ENCODE assay signal across 9 cellular contexts in the genomic region with DNA sequence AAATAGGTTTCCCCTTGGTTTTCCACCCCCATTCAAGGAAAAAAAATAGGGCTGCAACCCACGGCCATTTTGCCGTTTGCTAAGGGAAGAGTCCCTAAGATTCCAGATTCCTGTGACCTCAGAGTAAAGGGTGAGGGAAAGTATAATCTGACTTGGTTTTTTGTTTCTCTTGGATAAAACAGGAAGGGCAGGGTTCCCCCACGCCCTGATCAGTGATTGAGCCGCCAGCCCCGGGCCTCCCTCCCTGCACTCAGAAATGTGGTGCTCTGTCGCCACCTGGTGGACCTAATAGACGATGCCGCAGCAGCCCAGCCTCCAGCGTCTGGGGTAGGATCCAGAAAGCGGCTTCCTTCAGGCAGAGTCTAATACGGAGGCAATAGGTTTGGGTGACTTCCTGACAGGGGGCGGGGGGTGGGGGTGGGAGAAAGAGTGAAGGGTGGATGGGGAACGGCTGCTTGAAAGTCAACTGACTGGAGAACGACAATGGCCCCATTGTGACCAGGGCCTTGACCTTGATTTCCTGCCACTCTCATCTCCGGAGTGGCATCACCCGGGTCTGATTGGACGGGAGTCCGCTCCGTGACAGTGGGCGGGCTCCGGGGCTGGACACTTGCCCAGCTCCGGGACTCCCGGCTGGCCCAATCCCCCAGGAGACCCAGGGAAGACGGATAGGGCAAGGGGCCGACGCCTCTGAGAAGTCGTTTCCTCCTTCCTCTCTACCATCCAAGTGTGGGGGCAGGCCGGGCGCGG. TPM values are rescaled to one million over a fixed set of nuclear protein-coding genes. Genes with fewer than 3 reads are reported as not detected.
DNase-seq lines count a peak whose midpoint lies in the region; ATAC-seq and TF ChIP-seq lines count a peak whose summit lies in the region.
"Had no signal": no experiment of that assay in that cellular context is flagged by ENCODE, and none has a peak within 500 bp of the region (broad histone marks: within the 10 kb centered on the region; RNA-seq: fewer than 3 reads in every experiment).

No MANE protein-coding gene starts in this region.

- peaks cover 0 to 10% (median 6%) of the 10 kb centered on the region in 4 donors for H3K4me1 Mint-ChIP-seq in CD4-positive, CD25-positive, alpha-beta regulatory T cell
- peaks cover 11% of the 10 kb centered on the region for H3K4me1 Mint-ChIP-seq in endodermal cell

- ATAC-seq in CD4-positive, CD25-positive, alpha-beta regulatory T cell (ENCODE audit: low read depth in 2 of 2), result peak; percentile 98 to 99
- ATAC-seq in GM19463 (IDR thresholded peaks at IDR 0.05; ENCODE audit: unreplicated experiment), result peak; percentile 97
- peak; percentile 76 for ATAC-seq in HG03575 (IDR thresholded peaks at IDR 0.05; ENCODE audit: extremely low read depth, insufficient number of reproducible peaks, low FRiP score, unreplicated experiment)

- no peaks in the 10 kb centered on the region for H3K27me3 ChIP-seq in CD4-positive, CD25-positive, alpha-beta regulatory T cell (ENCODE audit: control insufficient read depth, insufficient read depth, low read length)
- H3K27me3 ChIP-seq in endodermal cell (ENCODE audit: control insufficient read depth, insufficient read depth, low read length, poor library complexity, severe bottlenecking), result no peaks in the 10 kb centered on the region

- peak; percentile 76 to 85 (median 82) for DNase-seq in CD4-positive, CD25-positive, alpha-beta regulatory T cell
- DNase-seq in NOMO-1 (lab: John Stamatoyannopoulos, UW; ENCODE audit: unreplicated experiment in 2 of 2), result peak; percentile 73 to 75
- peak; percentile 62 to 87 (median 82) for DNase-seq in activated CD8-positive, alpha-beta memory T cell treated with anti-CD3 and anti-CD28 coated beads for 48 hours (ENCODE audit: low read depth in 2 of 3, low spot score in 2 of 3)
- peak; percentile 97 for DNase-seq in endodermal cell
- DNase-seq in midbrain (lab: John Stamatoyannopoulos, UW), result peak; percentile 92
- peak; percentile 67 to 75 for DNase-seq in stimulated activated CD8-positive, alpha-beta memory T cell treated with anti-CD3 and anti-CD28 coated beads, Interleukin-15, amount 100 ng/mL, for 48 hours (ENCODE audit: low read depth in 2 of 2)

- H3K4me3 ChIP-seq in CD4-positive, CD25-positive, alpha-beta regulatory T cell (ENCODE audit: low read depth, low read length), result peak overlapping the region; percentile 30
- H3K4me3 ChIP-seq in endodermal cell (ENCODE audit: low read length), result no peak overlapping the region

- H3K9me3 ChIP-seq in CD4-positive, CD25-positive, alpha-beta regulatory T cell (ENCODE audit: control insufficient read depth in 2 of 2, low read length in 2 of 2), result no peaks in the 10 kb centered on the region
- H3K9me3 ChIP-seq in endodermal cell (ENCODE audit: control insufficient read depth, low read length), result no peaks in the 10 kb centered on the region

- H3K27ac Mint-ChIP-seq in CD4-positive, CD25-positive, alpha-beta regulatory T cell, result peak overlapping the region in 2 of 3 donors; percentile 47 to 81
- H3K27ac Mint-ChIP-seq in endodermal cell, result no peak overlapping the region

- H3K9me3 Mint-ChIP-seq in CD4-positive, CD25-positive, alpha-beta regulatory T cell, result no peaks in the 10 kb centered on the region
- no peaks in the 10 kb centered on the region for H3K9me3 Mint-ChIP-seq in endodermal cell

- no peaks in the 10 kb centered on the region for H3K27me3 Mint-ChIP-seq in CD4-positive, CD25-positive, alpha-beta regulatory T cell
- peaks cover 10% of the 10 kb centered on the region for H3K27me3 Mint-ChIP-seq in endodermal cell (ENCODE audit: insufficient read depth)

- no peaks in the 10 kb centered on the region for H3K36me3 ChIP-seq in CD4-positive, CD25-positive, alpha-beta regulatory T cell (ENCODE audit: control insufficient read depth, insufficient read depth, low read length)
- H3K36me3 ChIP-seq in endodermal cell (ENCODE audit: control insufficient read depth, insufficient read depth, low read length), result no peaks in the 10 kb centered on the region

- TF ChIP-seq CTCF in endodermal cell (conservative IDR thresholded peaks at IDR 0.05), result peak; percentile 92

- peak overlapping the region in 2 of 4 donors; percentile 61 to 62 for H3K4me3 Mint-ChIP-seq in CD4-positive, CD25-positive, alpha-beta regulatory T cell
- H3K4me3 Mint-ChIP-seq in endodermal cell, result peak overlapping the region; percentile 35

- peaks cover 10% of the 10 kb centered on the region for H3K4me1 ChIP-seq in CD4-positive, CD25-positive, alpha-beta regulatory T cell (ENCODE audit: control insufficient read depth, insufficient read depth, low read length, poor library complexity, severe bottlenecking)
- H3K4me1 ChIP-seq in endodermal cell (ENCODE audit: control insufficient read depth, insufficient read depth, low read length), result no peaks in the 10 kb centered on the region

- no peak overlapping the region for H3K9ac ChIP-seq in endodermal cell (ENCODE audit: extremely low read depth, low read length, poor library complexity, severe bottlenecking)

- no peaks in the 10 kb centered on the region for H3K36me3 Mint-ChIP-seq in CD4-positive, CD25-positive, alpha-beta regulatory T cell
- no peaks in the 10 kb centered on the region for H3K36me3 Mint-ChIP-seq in endodermal cell (ENCODE audit: low read depth)

- peak overlapping the region; percentile 5 for H3K27ac ChIP-seq in CD4-positive, CD25-positive, alpha-beta regulatory T cell (ENCODE audit: insufficient read depth, low read length, poor library complexity, severe bottlenecking)
- no peak overlapping the region for H3K27ac ChIP-seq in endodermal cell (ENCODE audit: low read depth, low read length)
- H3K27ac ChIP-seq: epithelial cell of prostate had no signal

- WGBS in endodermal cell (ENCODE audit: insufficient coverage in 1 of 2, insufficient read length in 1 of 2), 2 experiments, result 17% methylated on average over 11 to 30 of the region's 30 CpGs

RNA-seq across cellular contexts. Expression of a gene that starts 17.8 kb away (rescaled TPM):
- 7.1 TPM for total RNA-seq in CD4-positive, CD25-positive, alpha-beta regulatory T cell
- 10 to 100 TPM; 10.8 to 26.4 (median 15.1) TPM for polyA plus RNA-seq in CD4-positive, CD25-positive, alpha-beta regulatory T cell
- total RNA-seq in endodermal cell, result 10 to 100 TPM; 30.7 to 38.1 TPM
- 19.4 TPM for polyA plus RNA-seq in endodermal cell (2013, experiment 1 of 2)
- polyA plus RNA-seq in endodermal cell (2013, experiment 2 of 2), result 22.2 TPM

RNA-seq across cellular contexts. Expression of a gene that starts 31.5 kb away (rescaled TPM):
- 2.3 TPM for total RNA-seq in CD4-positive, CD25-positive, alpha-beta regulatory T cell
- polyA plus RNA-seq in CD4-positive, CD25-positive, alpha-beta regulatory T cell, result under 1 TPM in 3 of 4 donors, not detected in 1; 0.06 to 0.33 (median 0.28) TPM
- 1 to 10 TPM; 2.0 to 2.5 TPM for total RNA-seq in endodermal cell
- 0.57 TPM for polyA plus RNA-seq in endodermal cell (2013, experiment 1 of 2)
- 0.58 TPM for polyA plus RNA-seq in endodermal cell (2013, experiment 2 of 2)

RNA-seq across cellular contexts. Expression of a gene that starts 43.3 kb away (rescaled TPM):
- total RNA-seq in CD4-positive, CD25-positive, alpha-beta regulatory T cell, result 7.7 TPM
- 1 to 10 TPM; 2.3 to 4.1 (median 3.6) TPM for polyA plus RNA-seq in CD4-positive, CD25-positive, alpha-beta regulatory T cell
- total RNA-seq in endodermal cell, result 1 to 10 TPM; 6.8 to 7.7 TPM
- polyA plus RNA-seq in endodermal cell (2013, experiment 1 of 2), result 3.1 TPM
- polyA plus RNA-seq in endodermal cell (2013, experiment 2 of 2), result 2.4 TPM
